Comparison of ENCODE assay signal across 8 cellular contexts in the genomic region with DNA sequence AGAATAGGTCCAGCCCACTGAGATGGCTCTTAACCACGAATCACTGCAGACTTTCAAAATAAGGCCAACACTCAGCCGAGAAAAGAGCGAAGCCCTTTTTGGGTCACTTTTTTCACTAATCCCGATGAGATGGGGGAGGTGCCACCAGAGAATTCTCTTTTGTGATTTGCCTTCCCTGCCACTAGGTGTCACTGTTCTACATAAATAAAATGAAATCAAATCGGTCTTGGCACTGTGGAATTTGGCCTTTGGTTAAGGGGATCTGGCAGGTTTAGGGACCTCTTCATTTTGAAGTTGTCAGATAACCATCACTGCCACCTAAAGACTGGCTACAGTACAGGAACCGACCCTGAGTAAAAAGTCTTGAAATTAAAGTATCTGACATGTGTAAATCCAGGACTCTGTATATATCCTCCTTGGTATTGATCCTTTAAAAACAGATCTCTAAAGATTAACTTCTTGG.
DNase-seq lines count a peak whose midpoint lies in the region; ATAC-seq and TF ChIP-seq lines count a peak whose summit lies in the region.

No MANE protein-coding gene starts in this region.

- no peak overlapping the region for H3K27ac Mint-ChIP-seq in glutamatergic neuron (ENCODE audit: unreplicated experiment)

- H3K27me3 Mint-ChIP-seq in glutamatergic neuron (ENCODE audit: unreplicated experiment), result no peaks in the 10 kb centered on the region

- no peaks in the 10 kb centered on the region for H3K9me3 ChIP-seq in HUES48 (ENCODE audit: control insufficient read depth, insufficient read depth, low read length)

- H3K9ac ChIP-seq in HUES48 (ENCODE audit: low read depth, low read length), result no peak overlapping the region

- no peaks in the 10 kb centered on the region for H3K9me3 Mint-ChIP-seq in glutamatergic neuron (ENCODE audit: unreplicated experiment)

- peak; percentile 63 for DNase-seq in DMS53 (lab: John Stamatoyannopoulos, UW)
- DNase-seq in NCI-H82 treated with DMSO at 0.1 percent for 48 hours (lab: John Stamatoyannopoulos, UW; ENCODE audit: unreplicated experiment), result peak; percentile 66
- peak; percentile 29 to 38 for DNase-seq in activated T-cell treated with anti-CD3 and anti-CD28 coated beads, Interleukin-2, amount 50 U/mL, for 48 hours
- no peak for DNase-seq in glutamatergic neuron
- peak; percentile 10 for DNase-seq in pulmonary artery endothelial cell (ENCODE audit: low read depth, low spot score)

- H3K27ac ChIP-seq in HUES48 (ENCODE audit: low read depth, low read length), result no peak overlapping the region

- H3K36me3 ChIP-seq in HUES48 (ENCODE audit: control insufficient read depth, insufficient read depth, low read length), result no peaks in the 10 kb centered on the region

- peaks cover 28% of the 10 kb centered on the region for H3K4me1 ChIP-seq in HUES48 (ENCODE audit: control insufficient read depth, insufficient read depth, low read length)

- no peaks in the 10 kb centered on the region for H3K27me3 ChIP-seq in HUES48 (ENCODE audit: control insufficient read depth, insufficient read depth, low read length)

- ATAC-seq in HG03135 (IDR thresholded peaks at IDR 0.05; ENCODE audit: unreplicated experiment), result no peak
- ATAC-seq in HG02759 (IDR thresholded peaks at IDR 0.05; ENCODE audit: unreplicated experiment), result no peak

- H3K36me3 Mint-ChIP-seq in glutamatergic neuron (ENCODE audit: unreplicated experiment), result no peaks in the 10 kb centered on the region

- H3K4me3 Mint-ChIP-seq in glutamatergic neuron (ENCODE audit: unreplicated experiment), result peak overlapping the region; percentile 44

- TF ChIP-seq CTCF in glutamatergic neuron (IDR thresholded peaks at IDR 0.05; ENCODE audit: partially characterized antibody, unreplicated experiment), result peak; percentile 88

- peak overlapping the region; percentile 31; the same call in 1 of the 2 replicates for H3K4me3 ChIP-seq in HUES48 (ENCODE audit: low read depth, low read length)

- H3K4me1 Mint-ChIP-seq in glutamatergic neuron (ENCODE audit: low read depth, unreplicated experiment), result peaks cover 8% of the 10 kb centered on the region
